Comparison of ENCODE assay signal across 28 cellular contexts in the genomic region with DNA sequence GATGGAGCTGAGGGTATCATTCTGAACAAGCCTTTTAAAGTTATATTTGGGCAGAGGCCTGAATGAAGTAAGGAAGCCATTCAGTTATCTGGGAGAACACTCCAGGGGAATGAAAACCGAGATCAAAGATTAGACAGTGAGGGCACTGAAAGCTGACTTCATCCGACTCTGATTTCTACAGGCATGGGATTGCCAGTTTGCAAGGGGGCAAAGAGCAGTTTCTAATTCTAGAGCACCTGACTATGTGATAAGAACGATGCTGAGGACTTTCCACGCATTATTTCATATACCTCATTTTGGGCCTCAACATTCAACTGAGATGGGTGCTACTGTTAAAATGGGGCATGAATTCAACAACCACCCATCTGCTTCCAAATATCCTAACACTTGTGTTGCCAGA.
"Had no signal": no experiment of that assay in that cellular context is flagged by ENCODE, and none has a peak within 500 bp of the region (broad histone marks: within the 10 kb centered on the region; RNA-seq: fewer than 3 reads in every experiment).

No MANE protein-coding gene starts in this region.

- H3K27ac Mint-ChIP-seq: activated CD4-positive, alpha-beta memory T cell treated with anti-CD3 and anti-CD28 coated beads, Interleukin-2, amount 10 ng/mL, durations not matched to agents 7 days and 5 days; activated CD4-positive, alpha-beta T cell treated with anti-CD3 and anti-CD28 coated beads for 36 hours; activated CD4-positive, alpha-beta T cell treated with anti-CD3 and anti-CD28 coated beads, Interleukin-2, amount 10 ng/mL, durations not matched to agents 24 days and 14 days; activated naive CD4-positive, alpha-beta T cell treated with anti-CD3 and anti-CD28 coated beads, Interleukin-2, amount 10 ng/mL, durations not matched to agents 7 days and 5 days; activated naive CD8-positive, alpha-beta T cell treated with anti-CD3 and anti-CD28 coated beads, Interleukin-2, amount 10 ng/mL, durations not matched to agents 7 days and 5 days; activated T-cell treated with anti-CD3 and anti-CD28 coated beads, Interleukin-2, amount 50 U/mL, for 24 hours; activated T-cell treated with anti-CD3 and anti-CD28 coated beads, Interleukin-2, amount 50 U/mL, for 72 hours had no signal

- H3K4me3 Mint-ChIP-seq: activated CD4-positive, alpha-beta memory T cell treated with anti-CD3 and anti-CD28 coated beads, Interleukin-2, amount 10 ng/mL, durations not matched to agents 7 days and 5 days; activated CD4-positive, alpha-beta T cell treated with anti-CD3 and anti-CD28 coated beads for 36 hours; activated CD4-positive, alpha-beta T cell treated with anti-CD3 and anti-CD28 coated beads, Interleukin-2, amount 10 ng/mL, durations not matched to agents 24 days and 14 days; activated naive CD4-positive, alpha-beta T cell treated with anti-CD3 and anti-CD28 coated beads, Interleukin-2, amount 10 ng/mL, durations not matched to agents 7 days and 5 days; activated naive CD8-positive, alpha-beta T cell treated with anti-CD3 and anti-CD28 coated beads, Interleukin-2, amount 10 ng/mL, durations not matched to agents 7 days and 5 days; activated T-cell treated with anti-CD3 and anti-CD28 coated beads, Interleukin-2, amount 50 U/mL, for 24 hours; activated T-cell treated with anti-CD3 and anti-CD28 coated beads, Interleukin-2, amount 50 U/mL, for 72 hours; brain had no signal

- H3K4me3 ChIP-seq: ascending aorta, breast epithelium, cardiac muscle cell, colonic mucosa, esophagus muscularis mucosa, gastrocnemius medialis, heart left ventricle had no signal

- H3K4me1 ChIP-seq: ascending aorta, breast epithelium, colonic mucosa, esophagus muscularis mucosa, gastrocnemius medialis, heart left ventricle had no signal

- H3K27me3 Mint-ChIP-seq: activated CD4-positive, alpha-beta memory T cell treated with anti-CD3 and anti-CD28 coated beads, Interleukin-2, amount 10 ng/mL, durations not matched to agents 7 days and 5 days; activated CD4-positive, alpha-beta T cell treated with anti-CD3 and anti-CD28 coated beads for 36 hours; activated naive CD4-positive, alpha-beta T cell treated with anti-CD3 and anti-CD28 coated beads, Interleukin-2, amount 10 ng/mL, durations not matched to agents 7 days and 5 days; activated naive CD8-positive, alpha-beta T cell treated with anti-CD3 and anti-CD28 coated beads, Interleukin-2, amount 10 ng/mL, durations not matched to agents 7 days and 5 days; activated T-cell treated with anti-CD3 and anti-CD28 coated beads, Interleukin-2, amount 50 U/mL, for 24 hours; brain had no signal

- H3K9me3 Mint-ChIP-seq: activated CD4-positive, alpha-beta memory T cell treated with anti-CD3 and anti-CD28 coated beads, Interleukin-2, amount 10 ng/mL, durations not matched to agents 7 days and 5 days; activated CD4-positive, alpha-beta T cell treated with anti-CD3 and anti-CD28 coated beads, Interleukin-2, amount 10 ng/mL, durations not matched to agents 24 days and 14 days; activated naive CD4-positive, alpha-beta T cell treated with anti-CD3 and anti-CD28 coated beads, Interleukin-2, amount 10 ng/mL, durations not matched to agents 7 days and 5 days; activated naive CD4-positive, alpha-beta T cell treated with anti-CD3 and anti-CD28 coated beads, Interleukin-2, amount 50 U/mL, for 72 hours; activated naive CD8-positive, alpha-beta T cell treated with anti-CD3 and anti-CD28 coated beads, Interleukin-2, amount 10 ng/mL, durations not matched to agents 7 days and 5 days; activated T-cell treated with anti-CD3 and anti-CD28 coated beads, Interleukin-2, amount 50 U/mL, for 24 hours; activated T-cell treated with anti-CD3 and anti-CD28 coated beads, Interleukin-2, amount 50 U/mL, for 72 hours; brain had no signal

- H3K36me3 ChIP-seq: breast epithelium, cardiac muscle cell, colonic mucosa, esophagus muscularis mucosa, gastrocnemius medialis, heart left ventricle had no signal

- H3K9me3 ChIP-seq: ascending aorta, breast epithelium, colonic mucosa, esophagus muscularis mucosa, gastrocnemius medialis, heart left ventricle had no signal

- DNase-seq: activated CD4-positive, alpha-beta memory T cell treated with anti-CD3 and anti-CD28 coated beads, Interleukin-2, amount 10 ng/mL, durations not matched to agents 7 days and 5 days; activated CD4-positive, alpha-beta T cell treated with anti-CD3 and anti-CD28 coated beads for 36 hours; activated CD4-positive, alpha-beta T cell treated with anti-CD3 and anti-CD28 coated beads, Interleukin-2, amount 10 ng/mL, durations not matched to agents 24 days and 14 days; activated CD4-positive, CD25-positive, alpha-beta regulatory T cell; activated CD4-positive, CD25-positive, alpha-beta regulatory T cell treated with anti-CD3 and anti-CD28 coated beads, Interleukin-2, amount 50 U/mL, for 72 hours; activated CD8-positive, alpha-beta memory T cell treated with anti-CD3 and anti-CD28 coated beads, Interleukin-2, amount 50 U/mL, for 48 hours; activated gamma-delta T cell; activated naive CD4-positive, alpha-beta T cell; activated naive CD4-positive, alpha-beta T cell treated with anti-CD3 and anti-CD28 coated beads, Interleukin-2, amount 10 ng/mL, durations not matched to agents 7 days and 5 days; activated naive CD8-positive, alpha-beta T cell treated with anti-CD3 and anti-CD28 coated beads, Interleukin-2, amount 10 ng/mL, durations not matched to agents 7 days and 5 days; activated T-cell treated with anti-CD3 and anti-CD28 coated beads for 4 hours; activated T-cell treated with anti-CD3 and anti-CD28 coated beads, Interleukin-2, amount 50 U/mL, for 24 hours; activated T-cell treated with anti-CD3 and anti-CD28 coated beads, Interleukin-2, amount 50 U/mL, for 72 hours; central memory CD4-positive, alpha-beta T cell; cerebellar nuclear complex; colonic mucosa; effector CD8-positive, alpha-beta T cell; gastrocnemius medialis; glutamatergic neuron; heart left ventricle; T-helper 1 cell; T-helper 2 cell had no signal

- ATAC-seq: activated CD4-positive, alpha-beta T cell treated with anti-CD3 and anti-CD28 coated beads for 36 hours; activated naive CD4-positive, alpha-beta T cell treated with anti-CD3 and anti-CD28 coated beads, Interleukin-2, amount 50 U/mL, for 72 hours; activated T-cell treated with anti-CD3 and anti-CD28 coated beads, Interleukin-2, amount 50 U/mL, for 72 hours; gastrocnemius medialis; heart left ventricle had no signal

- H3K36me3 Mint-ChIP-seq: activated naive CD4-positive, alpha-beta T cell treated with anti-CD3 and anti-CD28 coated beads, Interleukin-2, amount 10 ng/mL, durations not matched to agents 7 days and 5 days; activated naive CD4-positive, alpha-beta T cell treated with anti-CD3 and anti-CD28 coated beads, Interleukin-2, amount 50 U/mL, for 72 hours; activated naive CD8-positive, alpha-beta T cell treated with anti-CD3 and anti-CD28 coated beads, Interleukin-2, amount 10 ng/mL, durations not matched to agents 7 days and 5 days; brain had no signal

- H3K27me3 ChIP-seq: ascending aorta, breast epithelium, cardiac muscle cell, colonic mucosa, esophagus muscularis mucosa, heart left ventricle had no signal

- H3K4me1 Mint-ChIP-seq: activated CD4-positive, alpha-beta memory T cell treated with anti-CD3 and anti-CD28 coated beads, Interleukin-2, amount 10 ng/mL, durations not matched to agents 7 days and 5 days; activated CD4-positive, alpha-beta T cell treated with anti-CD3 and anti-CD28 coated beads for 36 hours; activated CD4-positive, alpha-beta T cell treated with anti-CD3 and anti-CD28 coated beads, Interleukin-2, amount 10 ng/mL, durations not matched to agents 24 days and 14 days; activated naive CD4-positive, alpha-beta T cell treated with anti-CD3 and anti-CD28 coated beads, Interleukin-2, amount 10 ng/mL, durations not matched to agents 7 days and 5 days had no signal

- H3K27ac ChIP-seq: ascending aorta, breast epithelium, cardiac muscle cell, colonic mucosa, esophagus muscularis mucosa, gastrocnemius medialis, heart left ventricle had no signal
